1 cellular context compared by ENCODE assay signal in the genomic region with DNA sequence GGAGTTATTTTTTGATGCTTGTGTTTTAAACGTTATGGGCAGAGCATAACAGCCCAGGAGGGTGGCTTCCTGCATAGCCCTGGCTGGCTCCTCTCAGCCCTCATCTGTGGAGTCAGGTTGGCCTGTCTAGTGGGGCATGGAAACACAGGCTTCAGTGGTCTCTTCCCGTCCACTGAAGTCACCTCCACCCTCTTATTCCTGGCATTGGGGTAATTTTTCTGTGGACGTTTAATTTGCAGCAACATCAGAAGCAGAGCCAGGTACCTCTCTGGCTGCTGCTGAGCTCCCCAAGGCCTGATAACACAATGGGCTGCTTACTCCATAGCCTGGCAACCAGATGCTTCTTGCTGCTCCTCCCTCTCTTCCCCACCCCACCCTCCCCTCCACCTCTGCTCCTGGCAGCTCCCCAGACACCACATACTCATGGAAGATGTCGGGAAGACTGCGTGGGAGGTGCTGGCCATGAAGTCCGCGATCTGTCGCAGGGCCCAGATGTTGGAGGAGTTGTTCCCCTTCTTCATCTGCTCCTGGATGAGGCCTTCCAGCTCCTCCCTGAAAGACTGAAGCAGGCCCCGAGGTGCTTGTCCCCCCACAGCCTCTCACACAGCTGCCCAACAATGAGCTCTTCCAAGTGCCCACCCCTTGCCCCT.
TF ChIP-seq lines count a peak whose summit lies in the region.

No MANE protein-coding gene starts in this region.

TF ChIP-seq in GM12891, 5 proteins besides CTCF, POLR2A, EP300 and RAD21:
- TF ChIP-seq POLR2AphosphoS5 (IDR thresholded peaks at IDR 0.05; ENCODE audit: low read depth, low read length) (no peak), TAF1 (IDR thresholded peaks at IDR 0.05; ENCODE audit: low read depth, low read length) (no peak)
